In the genomic region with DNA sequence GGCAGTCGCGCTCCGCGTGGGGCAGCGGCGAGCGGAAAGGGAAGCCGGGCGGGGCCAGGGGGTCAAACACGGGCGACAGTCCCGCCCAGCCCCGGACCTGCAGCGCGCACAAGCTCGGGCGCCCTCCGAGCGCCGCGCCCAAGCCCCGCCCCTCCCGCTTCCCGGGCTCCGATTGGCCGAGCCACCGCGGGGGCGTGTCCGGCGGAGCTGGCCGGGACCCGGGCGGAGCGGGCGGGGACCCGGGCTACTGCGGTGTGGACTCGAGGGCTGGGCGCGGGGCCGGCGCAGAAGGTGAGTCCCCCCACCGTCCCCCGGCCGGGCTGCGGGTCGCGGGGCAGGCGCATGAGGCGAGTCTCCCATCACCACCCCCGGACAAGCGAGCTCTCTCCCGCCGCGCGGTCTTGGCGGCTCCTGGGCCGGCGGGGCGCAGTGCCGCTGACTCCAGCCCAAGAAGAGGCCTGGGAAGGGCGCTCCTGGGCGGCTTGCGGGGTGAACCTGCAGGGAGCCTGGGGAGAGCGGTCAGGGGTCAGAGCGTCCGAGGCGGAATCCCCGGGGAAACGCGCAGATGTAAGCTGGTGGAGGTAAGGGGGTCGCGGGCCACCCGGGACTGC, we compare ENCODE assay signal across 8 cellular contexts. TPM values are rescaled to one million over a fixed set of nuclear protein-coding genes. Genes with fewer than 3 reads are reported as not detected.
DNase-seq lines count a peak whose midpoint lies in the region; TF ChIP-seq lines count a peak whose summit lies in the region.

A gene with protein sequence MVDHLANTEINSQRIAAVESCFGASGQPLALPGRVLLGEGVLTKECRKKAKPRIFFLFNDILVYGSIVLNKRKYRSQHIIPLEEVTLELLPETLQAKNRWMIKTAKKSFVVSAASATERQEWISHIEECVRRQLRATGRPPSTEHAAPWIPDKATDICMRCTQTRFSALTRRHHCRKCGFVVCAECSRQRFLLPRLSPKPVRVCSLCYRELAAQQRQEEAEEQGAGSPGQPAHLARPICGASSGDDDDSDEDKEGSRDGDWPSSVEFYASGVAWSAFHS (plus strand): TSS at position 247 of the 611 bp plus-strand sequence. CDS start 8,379 bp downstream, outside the sequence.

- no peak within 1 kb of the TSS for H2BK12ac ChIP-seq in H9 (ENCODE audit: insufficient read length, low read depth, low read length)

- H3K4me1 Mint-ChIP-seq in H9 = peaks cover 11 to 20% of the 10 kb centered on the region in 2 experiments

- H3K79me1 ChIP-seq in H9 (ENCODE audit: insufficient read depth, low read depth, low read length, poor library complexity, severe bottlenecking) = no peaks in the 10 kb centered on the region

- no CpG with 5 or more reads among the region's 75 CpGs for WGBS in H9 (ENCODE audit: extremely low coverage, insufficient read length, low lambda C conversion rate)
- 0 to 1% (median 0%) methylated on average over 8 to 75 of the region's 75 CpGs; no CpG with 5 or more reads in 1 of the 4 donors for WGBS in adrenal gland, 4 donors
- under 1% methylated on average over 49 of the region's 75 CpGs for WGBS in prostate gland

- peak within 1 kb of the TSS; percentile 4; the same call in 1 of the 2 replicates for H3K14ac ChIP-seq in H9 (ENCODE audit: insufficient read depth, low read length)

- no peak within 1 kb of the TSS for H2BK20ac ChIP-seq in H9 (ENCODE audit: low read depth, low read length, poor library complexity, severe bottlenecking)

- H3T11ph ChIP-seq in H9 (ENCODE audit: low read length) = no peak within 1 kb of the TSS

- H3K4me1 ChIP-seq in H9 (ENCODE audit: insufficient read depth, low read length) (peaks cover 8% of the 10 kb centered on the region; the same call in 1 of the 2 replicates), adrenal gland (replicated peaks in 1 of 2) (peaks cover 18 to 39% of the 10 kb centered on the region in 2 donors), left ventricle myocardium inferior (peaks cover 90% of the 10 kb centered on the region), prostate gland (replicated peaks) (peaks cover 24% of the 10 kb centered on the region)

- peak within 1 kb of the TSS; percentile 2 for H3K18ac ChIP-seq in H9 (ENCODE audit: insufficient read length, low read depth, low read length)

- H3K23me2 ChIP-seq in H9 (ENCODE audit: insufficient read length, low read depth, low read length, poor library complexity, severe bottlenecking) = peaks cover 14% of the 10 kb centered on the region

- H3K79me2 ChIP-seq in H9 (ENCODE audit: insufficient read depth, low read length) = no peaks in the 10 kb centered on the region; the same call in 1 of the 2 replicates

- no peak within 1 kb of the TSS for H2AFZ ChIP-seq in H9 (ENCODE audit: low read length)

- intact Hi-C loops in T-helper 1 cell treated with Interleukin-12 subunit alpha and Interleukin-12 subunit beta and Interleukin-4 antibody, amounts not matched to agents 30 ng/mL and 1 ng/mL, for 36 hours (cut with micrococcal nuclease) = loop anchor here (1.0 kb wide), 4 partner anchors 8 to 180 kb away; no protein-coding TSS in a partner anchor
- intact Hi-C loops in adrenal gland (cut with DNase I) (no loop called here), left ventricle myocardium inferior (cut with micrococcal nuclease) (no loop called here), prostate gland (cut with DNase I) (loop anchor here (10.0 kb wide), 1 partner anchor 49 kb away; a partner anchor contains a TSS)

- no peak within 1 kb of the TSS for H3K4ac ChIP-seq in H9 (ENCODE audit: low read depth, low read length)

- H3K27me3 ChIP-seq in H9 (ENCODE audit: insufficient read depth, low read length) (no peaks in the 10 kb centered on the region), adrenal gland (no peaks in the 10 kb centered on the region), left ventricle myocardium inferior (ENCODE audit: low read depth) (no peaks in the 10 kb centered on the region), prostate gland (replicated peaks; ENCODE audit: insufficient read depth) (no peaks in the 10 kb centered on the region)

- no peak within 1 kb of the TSS for H3K27ac Mint-ChIP-seq in H9

- H4K8ac ChIP-seq in H9 (replicated peaks; ENCODE audit: insufficient read length, low read depth, low read length) = no peak within 1 kb of the TSS

- H2AK5ac ChIP-seq in H9 (ENCODE audit: insufficient read length, low read length) = no peak within 1 kb of the TSS

- H2BK120ac ChIP-seq in H9 (ENCODE audit: low read depth, low read length, poor library complexity, severe bottlenecking) = no peak within 1 kb of the TSS

- no peak within 1 kb of the TSS for H2BK5ac ChIP-seq in H9 (ENCODE audit: insufficient read length, low read length)

- TF ChIP-seq CTCF in GM12865 (IDR thresholded peaks at IDR 0.05; ENCODE audit: insufficient read depth, low read depth, low read length, missing control alignments) (no peak), H9 (conservative IDR thresholded peaks at IDR 0.05) (no peak), adrenal gland (IDR thresholded peaks at IDR 0.05) (no peak), left ventricle myocardium inferior (IDR thresholded peaks at IDR 0.05; ENCODE audit: borderline replicate concordance) (no peak), prostate gland (IDR thresholded peaks at IDR 0.05) (peak in 1 of 4 experiments; percentile 9)

- H3K27ac ChIP-seq in H9 (ENCODE audit: insufficient read length, low read depth, low read length) (no peak within 1 kb of the TSS), adrenal gland (peak within 1 kb of the TSS; percentile 36 to 91 (median 73)), left ventricle myocardium inferior (replicated peaks) (peak within 1 kb of the TSS; percentile 98), prostate gland (peak within 1 kb of the TSS; percentile 89 to 91)

- TF ChIP-seq POLR2A in adrenal gland (IDR thresholded peaks at IDR 0.05) (peak in 1 of 2 donors; percentile 55), prostate gland (IDR thresholded peaks at IDR 0.05) (peak; percentile 89)

- H3K4me3 Mint-ChIP-seq in H9 = peak within 1 kb of the TSS; percentile 73 to 86

- no peaks in the 10 kb centered on the region for H3K9me3 ChIP-seq in H9 (ENCODE audit: control insufficient read depth, low read depth, low read length)
- H3K9me3 ChIP-seq in adrenal gland (replicated peaks in 1 of 3) = no peaks in the 10 kb centered on the region
- H3K9me3 ChIP-seq in left ventricle myocardium inferior (replicated peaks) = no peaks in the 10 kb centered on the region
- no peaks in the 10 kb centered on the region for H3K9me3 ChIP-seq in prostate gland

- H3K4me3 ChIP-seq in GM12865 (ENCODE audit: low read depth, low read length) (peak within 1 kb of the TSS; percentile 72), adrenal gland (peak within 1 kb of the TSS; percentile 15 to 79 (median 64)), left ventricle myocardium inferior (peak within 1 kb of the TSS; percentile 98), prostate gland (peak within 1 kb of the TSS; percentile 76 to 88)

- no peaks in the 10 kb centered on the region for H3K9me3 Mint-ChIP-seq in H9

- DNase-seq in GM12865 (ENCODE audit: low read depth) (peak; percentile 94), H9 (peak; percentile 87), M059J (ENCODE audit: low read depth) (peak; percentile 71), adrenal gland (peak; percentile 83 to 93 (median 89)), left ventricle myocardium inferior (peak; percentile 94), prostate gland (ENCODE audit: low spot score) (peak; percentile 89), ureter (ENCODE audit: low spot score) (peak; percentile 93)

- H3K4me2 ChIP-seq in H9 (ENCODE audit: insufficient read depth, insufficient read length, low read length) = peak within 1 kb of the TSS; percentile 62

- no peaks in the 10 kb centered on the region for H4K20me1 ChIP-seq in H9 (ENCODE audit: control insufficient read depth, insufficient read depth, insufficient read length)

- no peak within 1 kb of the TSS for H3K9ac ChIP-seq in H9 (ENCODE audit: extremely low read depth, insufficient read length, low read length)

- H3K36me3 Mint-ChIP-seq in H9 (ENCODE audit: insufficient read depth in 1 of 3, low read depth in 3 of 3) = peaks cover 0 to 4% (median 2%) of the 10 kb centered on the region in 3 experiments; a peak in 4 of 7 replicates

- H4K5ac ChIP-seq in H9 (ENCODE audit: insufficient read length, low read depth, low read length) = no peak within 1 kb of the TSS

- H3K23ac ChIP-seq in H9 (ENCODE audit: insufficient read length, low read depth, low read length) = no peak within 1 kb of the TSS

- H4K91ac ChIP-seq in H9 (ENCODE audit: insufficient read length, low read depth, low read length) = no peak within 1 kb of the TSS

- H3K27me3 Mint-ChIP-seq in H9 (ENCODE audit: low read depth) = peaks cover 12% of the 10 kb centered on the region

- H3K36me3 ChIP-seq in adrenal gland (replicated peaks in 1 of 2) (no peaks in the 10 kb centered on the region), left ventricle myocardium inferior (no peaks in the 10 kb centered on the region), prostate gland (no peaks in the 10 kb centered on the region)

- H2BK15ac ChIP-seq in H9 (ENCODE audit: low read depth, low read length) = no peak within 1 kb of the TSS

- H3K56ac ChIP-seq in H9 (ENCODE audit: insufficient read length, low read depth, low read length) = no peak within 1 kb of the TSS

RNA-seq across cellular contexts. Expression of the gene that starts here (rescaled TPM):
- total RNA-seq in H9 (2021) (4.9 and 5.0 TPM in 2 replicates), adrenal gland (10 to 100 TPM in 3 of 8 donors, 1 to 10 TPM in 5; 1.7 to 23.1 (median 6.9) TPM), left ventricle myocardium inferior (27.8 TPM), prostate gland (10 to 100 TPM; 64.3 to 64.4 TPM), ureter (27.1 TPM)
- 4.2 and 10.7 TPM in 2 replicates for total RNA-seq in M059J (2014; rRNA removed; shearing (Covaris generic))
- total RNA-seq in T-helper 1 cell treated with Interleukin-12 subunit alpha and Interleukin-12 subunit beta and Interleukin-4 antibody, amounts not matched to agents 30 ng/mL and 1 ng/mL, for 36 hours = 52.0 and 53.1 TPM in 2 replicates
- 1 to 10 TPM in 2 of 3 donors, under 1 TPM in 1; 0.62 to 9.5 (median 7.9) TPM for polyA plus RNA-seq in adrenal gland

Comparison
In these comparisons a context has a peak if more than half of its experiments do, and no peak if none do; other contexts are left out.
1. intact Hi-C loops: an anchor here in T-helper 1 cell treated with Interleukin-12 subunit alpha and Interleukin-12 subunit beta and Interleukin-4 antibody, amounts not matched to agents 30 ng/mL and 1 ng/mL, for 36 hours (1.0 kb wide) and prostate gland (10.0 kb wide); none called in adrenal gland and left ventricle myocardium inferior.